In the genomic region with DNA sequence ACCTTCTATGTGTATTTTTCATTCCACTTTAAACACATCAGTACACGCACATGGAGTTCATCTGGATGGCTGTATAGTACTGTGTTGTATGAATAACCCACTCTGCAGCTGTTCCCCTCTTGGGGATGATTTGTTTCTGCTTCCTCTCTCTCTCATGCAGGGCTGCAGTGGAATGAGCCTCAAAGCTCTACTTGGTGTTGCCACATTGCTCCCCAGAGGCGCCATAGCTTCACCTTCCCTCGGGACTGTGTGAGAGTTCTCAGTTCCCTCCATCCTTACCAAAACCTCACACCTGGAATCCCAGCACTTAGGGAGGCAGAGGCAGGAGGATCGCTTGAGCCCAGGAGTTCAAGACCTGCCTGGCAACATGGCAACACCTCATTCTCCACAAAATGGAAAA, we compare ENCODE assay signal across 11 cellular contexts. TPM values are rescaled to one million over a fixed set of nuclear protein-coding genes. Genes with fewer than 3 reads are reported as not detected.
DNase-seq lines count a peak whose midpoint lies in the region; ATAC-seq and TF ChIP-seq lines count a peak whose summit lies in the region.
"Had no signal": no experiment of that assay in that cellular context is flagged by ENCODE, and none has a peak within 500 bp of the region (broad histone marks: within the 10 kb centered on the region; RNA-seq: fewer than 3 reads in every experiment).

No MANE protein-coding gene starts in this region.

- no TSS peak for BruUV-seq in mammary epithelial cell (replicated peaks; lab: Mats Ljungman, UMichigan)

- H3K9me3 ChIP-seq in BLaER1 (no peaks in the 10 kb centered on the region), OCI-LY3 (ENCODE audit: insufficient read depth, low read length) (peaks cover 2% of the 10 kb centered on the region; the same call in 1 of the 2 replicates), mammary epithelial cell (replicated peaks; ENCODE audit: insufficient read depth, low read length) (no peaks in the 10 kb centered on the region)

- H3K4me1 ChIP-seq in BLaER1 (peaks cover 41% of the 10 kb centered on the region), OCI-LY3 (ENCODE audit: low read length) (peaks cover 40% of the 10 kb centered on the region), mammary epithelial cell (ENCODE audit: insufficient read depth, low read length) (peaks cover 13% of the 10 kb centered on the region)

- H4K20me1 ChIP-seq in BLaER1 (peaks cover 51% of the 10 kb centered on the region), OCI-LY3 (ENCODE audit: insufficient read depth, low read length) (no peaks in the 10 kb centered on the region), mammary epithelial cell (ENCODE audit: insufficient read depth, low read length) (no peaks in the 10 kb centered on the region)

- H3K36me3 ChIP-seq in BLaER1 (peaks cover 42% of the 10 kb centered on the region), OCI-LY3 (replicated peaks; ENCODE audit: low read depth, low read length) (peaks cover 4% of the 10 kb centered on the region), mammary epithelial cell (ENCODE audit: insufficient read depth, low read length) (no peaks in the 10 kb centered on the region), brain microvascular endothelial cell (replicated peaks) (no peaks in the 10 kb centered on the region)

- DNase-seq in retina (no peak), mammary epithelial cell (no peak), cerebellar nuclear complex (lab: John Stamatoyannopoulos, UW) (no peak), brain microvascular endothelial cell (no peak)
- DNase-seq: NCI-H1048 had no signal

- TF ChIP-seq CTCF in OCI-LY3 (IDR thresholded peaks at IDR 0.05; ENCODE audit: low read depth, low read length) (no peak; the same call in 1 of the 2 replicates), mammary epithelial cell (conservative IDR thresholded peaks at IDR 0.05 in 1 of 2, IDR thresholded peaks at IDR 0.05 in 1 of 2; ENCODE audit: extremely low read depth in 1 of 2, insufficient read depth in 1 of 2, low read depth in 1 of 2, low read length in 2 of 2) (no peak), brain microvascular endothelial cell (IDR thresholded peaks at IDR 0.05; ENCODE audit: low read depth, low read length, missing control alignments) (no peak)

- CTCF ChIA-PET in mammary epithelial cell (lab: Charles Lee; ENCODE audit: low non-redundant PET): no interaction called here

- ATAC-seq in GM18868 (IDR thresholded peaks at IDR 0.05; ENCODE audit: unreplicated experiment) (peak; percentile 85), HG02798 (IDR thresholded peaks at IDR 0.05; ENCODE audit: poor library complexity, unreplicated experiment) (peak; percentile 57)

- no peak overlapping the region for H3K9ac ChIP-seq in BLaER1
- H3K9ac ChIP-seq in OCI-LY3 (ENCODE audit: low read length): no peak overlapping the region
- no peak overlapping the region for H3K9ac ChIP-seq in mammary epithelial cell (ENCODE audit: insufficient read depth, low read length)

- no peaks in the 10 kb centered on the region for H3K79me2 ChIP-seq in OCI-LY3 (ENCODE audit: low read length)
- H3K79me2 ChIP-seq in mammary epithelial cell (ENCODE audit: insufficient read depth, low read length): no peaks in the 10 kb centered on the region

- peak overlapping the region; percentile 52 for H3K4me2 ChIP-seq in BLaER1
- H3K4me2 ChIP-seq in OCI-LY3 (ENCODE audit: low read length): peak overlapping the region; percentile 64
- no peak overlapping the region for H3K4me2 ChIP-seq in mammary epithelial cell (ENCODE audit: insufficient read depth, low read depth, low read length)

- no peaks in the 10 kb centered on the region for H3K27me3 ChIP-seq in BLaER1
- H3K27me3 ChIP-seq in OCI-LY3 (ENCODE audit: low read depth, low read length): 0 out of 2 replicates have a peak, but pooled peaks cover 3% of the 10 kb centered on the region
- no peaks in the 10 kb centered on the region for H3K27me3 ChIP-seq in mammary epithelial cell (ENCODE audit: insufficient read depth, low read length)
- no peaks in the 10 kb centered on the region for H3K27me3 ChIP-seq in brain microvascular endothelial cell (replicated peaks)

- H2AFZ ChIP-seq in OCI-LY3 (ENCODE audit: low read depth, low read length): no peak overlapping the region
- H2AFZ ChIP-seq in mammary epithelial cell (ENCODE audit: low read depth, low read length): no peak overlapping the region

- 99% methylated on average over 4 of the region's 4 CpGs for WGBS in mammary epithelial cell (ENCODE audit: low coverage, missing lambda C conversion rate)

- H3K4me3 ChIP-seq in BLaER1 (no peak overlapping the region), OCI-LY3 (ENCODE audit: low read length) (peak overlapping the region; percentile 25), mammary epithelial cell (replicated peaks in 1 of 3; ENCODE audit: insufficient read depth in 1 of 3, low read depth in 2 of 3, low read length in 3 of 3) (no peak overlapping the region), brain microvascular endothelial cell (ENCODE audit: low read depth, low read length) (no peak overlapping the region)

- intact Hi-C loops in mammary epithelial cell (cut with micrococcal nuclease): no loop called here

- in situ Hi-C loops in mammary epithelial cell (cut with MboI; ENCODE audit: low sequenced_read_pairs in 2 of 2): no loop called here
- in situ Hi-C loops in brain microvascular endothelial cell (cut with HindIII; ENCODE audit: low pct_ligation_motif_present, low sequenced_read_pairs): no loop called here

- H3K27ac ChIP-seq in BLaER1: no peak overlapping the region
- H3K27ac ChIP-seq in OCI-LY3 (ENCODE audit: low read length): 0 out of 2 replicates have a peak overlapping the region, but pooled peaks have one; percentile 4
- H3K27ac ChIP-seq in mammary epithelial cell (ENCODE audit: insufficient read depth, low read depth, low read length): no peak overlapping the region
- no peak overlapping the region for H3K27ac ChIP-seq in brain microvascular endothelial cell
- H3K27ac ChIP-seq: C4-2B had no signal

- dilution Hi-C loops in mammary epithelial cell (cut with HindIII; ENCODE audit: low sequenced_read_pairs): no loop called here

RNA-seq across cellular contexts. Expression of a gene that starts 28.4 kb away (rescaled TPM):
- not detected for total RNA-seq in mammary epithelial cell
- polyA plus RNA-seq in mammary epithelial cell: not detected
- polyA minus RNA-seq in mammary epithelial cell: not detected
- polyA plus RNA-seq: neural cell had no signal
